Comparison of ENCODE assay signal across 1 cellular context in genomic region chr12:52087961-52088820, GRCh38.
TF ChIP-seq lines count a peak whose summit lies in the region.

No MANE protein-coding gene starts in this region.

TF ChIP-seq in SK-N-SH treated with all-trans-retinoic acid at 6 μM for 48 hours, 23 proteins besides CTCF, POLR2A, EP300 and RAD21 (continued from another document):
- TF ChIP-seq, protein P1, sequence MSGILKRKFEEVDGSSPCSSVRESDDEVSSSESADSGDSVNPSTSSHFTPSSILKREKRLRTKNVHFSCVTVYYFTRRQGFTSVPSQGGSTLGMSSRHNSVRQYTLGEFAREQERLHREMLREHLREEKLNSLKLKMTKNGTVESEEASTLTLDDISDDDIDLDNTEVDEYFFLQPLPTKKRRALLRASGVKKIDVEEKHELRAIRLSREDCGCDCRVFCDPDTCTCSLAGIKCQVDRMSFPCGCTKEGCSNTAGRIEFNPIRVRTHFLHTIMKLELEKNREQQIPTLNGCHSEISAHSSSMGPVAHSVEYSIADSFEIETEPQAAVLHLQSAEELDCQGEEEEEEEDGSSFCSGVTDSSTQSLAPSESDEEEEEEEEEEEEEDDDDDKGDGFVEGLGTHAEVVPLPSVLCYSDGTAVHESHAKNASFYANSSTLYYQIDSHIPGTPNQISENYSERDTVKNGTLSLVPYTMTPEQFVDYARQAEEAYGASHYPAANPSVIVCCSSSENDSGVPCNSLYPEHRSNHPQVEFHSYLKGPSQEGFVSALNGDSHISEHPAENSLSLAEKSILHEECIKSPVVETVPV (CRISPR knock-in tag; IDR thresholded peaks at IDR 0.05), result no peak
- TF ChIP-seq TCF4 (CRISPR knock-in tag; IDR thresholded peaks at IDR 0.05; ENCODE audit: borderline replicate concordance), result no peak
- TF ChIP-seq ARNTL (CRISPR knock-in tag; IDR thresholded peaks at IDR 0.05; ENCODE audit: borderline replicate concordance, low read depth), result no peak
- no peak for TF ChIP-seq TSHZ2 (CRISPR knock-in tag; IDR thresholded peaks at IDR 0.05)
- TF ChIP-seq ZC3H10 (CRISPR knock-in tag; IDR thresholded peaks at IDR 0.05), result no peak
- no peak for TF ChIP-seq SNAI2 (CRISPR knock-in tag; IDR thresholded peaks at IDR 0.05)
- no peak for TF ChIP-seq TOX (CRISPR knock-in tag; IDR thresholded peaks at IDR 0.05; ENCODE audit: borderline replicate concordance)
- TF ChIP-seq ISL1 (CRISPR knock-in tag; IDR thresholded peaks at IDR 0.05), result no peak
- TF ChIP-seq ESRRG (CRISPR knock-in tag; IDR thresholded peaks at IDR 0.05), result no peak
